In the genomic region with DNA sequence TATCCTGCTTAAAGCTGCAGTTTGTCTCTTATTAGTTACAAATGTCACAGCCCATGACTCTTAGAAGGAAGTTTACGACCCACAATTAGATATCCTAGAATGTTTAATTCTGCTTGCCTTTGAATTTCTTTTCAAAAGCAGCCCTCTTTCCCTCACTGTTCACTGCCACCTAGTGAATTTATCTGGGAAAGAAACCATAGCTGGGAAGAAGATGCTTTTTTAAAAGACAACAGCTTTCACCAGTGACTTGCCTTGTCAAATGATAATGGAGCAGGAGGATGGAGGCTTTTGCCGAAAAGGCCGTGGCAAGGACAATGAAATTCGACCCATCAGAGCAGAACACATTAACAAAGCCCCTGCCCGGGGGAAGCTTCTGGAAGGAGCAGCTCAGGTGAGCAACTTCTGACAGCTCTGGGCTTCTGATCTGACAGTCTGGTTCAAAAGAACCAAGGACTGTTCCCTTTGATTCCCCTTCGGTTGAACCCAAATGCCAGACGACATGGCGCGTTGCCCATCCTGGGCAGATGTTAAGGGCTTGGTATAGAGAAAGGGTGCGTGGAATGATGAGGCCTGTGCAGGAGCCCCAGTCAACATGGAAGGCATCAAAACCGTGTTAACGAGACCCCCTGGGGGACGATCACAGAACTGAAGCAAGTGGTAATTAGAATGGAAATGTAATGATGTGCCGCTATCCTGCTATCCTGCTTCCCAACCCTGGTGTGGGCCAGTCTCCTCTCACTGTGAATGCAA, we compare ENCODE assay signal across 8 cellular contexts.
DNase-seq lines count a peak whose midpoint lies in the region; ATAC-seq, FAIRE-seq and TF ChIP-seq lines count a peak whose summit lies in the region.

No MANE protein-coding gene starts in this region.

- ATAC-seq in A549 (peak in 1 of 2 experiments; percentile 47; a peak in 2 of 6 replicates), GM23338 (peak; percentile 88), HG03354 (IDR thresholded peaks at IDR 0.05; ENCODE audit: poor library complexity, severe bottlenecking, unreplicated experiment) (no peak)

- H4K20me1 ChIP-seq in GM23338 (replicated peaks; ENCODE audit: insufficient read depth): no peaks in the 10 kb centered on the region

- H3K27me3 Mint-ChIP-seq in GM23338 (ENCODE audit: insufficient read depth, low read depth, poor library complexity): peaks cover 9% of the 10 kb centered on the region

- no peak overlapping the region for H3K4me2 ChIP-seq in A549
- peak overlapping the region; percentile 50 for H3K4me2 ChIP-seq in GM23338

- TF ChIP-seq EP300 in A549 (IDR thresholded peaks at IDR 0.05): no peak

- H3K4me1 ChIP-seq in A549: no peaks in the 10 kb centered on the region
- H3K4me1 ChIP-seq in GM23338 (ENCODE audit: insufficient read depth): peaks cover 23% of the 10 kb centered on the region
- no peaks in the 10 kb centered on the region for H3K4me1 ChIP-seq in ascending aorta
- H3K4me1 ChIP-seq in iPS-20b (ENCODE audit: insufficient read depth, low read length): peaks cover 18% of the 10 kb centered on the region; the same call in 1 of the 2 replicates

- no peaks in the 10 kb centered on the region for H3K9me3 Mint-ChIP-seq in GM23338

- no peak overlapping the region for H3K9ac ChIP-seq in iPS-20b (ENCODE audit: low read depth, low read length)

- no peaks in the 10 kb centered on the region for H3F3A ChIP-seq in GM23338 (replicated peaks; ENCODE audit: low read depth)

- no peak for FAIRE-seq in A549 (lab: Jason Lieb, UNC)

- CTCF ChIA-PET in A549 (lab: Yijun Ruan, JAX): interaction anchor here (0.6 to 2.5 kb wide), 18 partner anchors 8 to 312 kb away, joined by 3 to 30 read pairs (median 4); no protein-coding TSS in a partner anchor

- H3K4me3 ChIP-seq in A549 (no peak overlapping the region), GM23338 (no peak overlapping the region), ascending aorta (no peak overlapping the region), iPS-20b (ENCODE audit: low read length) (peak overlapping the region; percentile 20; the same call in 1 of the 2 replicates)

- WGBS in A549 (ENCODE audit: missing lambda C conversion rate): 50% methylated on average over 14 of the region's 14 CpGs

- no peak overlapping the region for H3K27ac Mint-ChIP-seq in GM23338

- peak overlapping the region; percentile 3; the same call in 2 of the 3 replicates for H3K4me3 Mint-ChIP-seq in GM23338

- H2AFZ ChIP-seq in GM23338: no peak overlapping the region

- H3K27me3 ChIP-seq in GM23338 (ENCODE audit: insufficient read depth) (no peaks in the 10 kb centered on the region), ascending aorta (no peaks in the 10 kb centered on the region), iPS-20b (ENCODE audit: insufficient read depth, low read length) (no peaks in the 10 kb centered on the region)

- H3K79me2 ChIP-seq in GM23338 (replicated peaks; ENCODE audit: insufficient read depth): no peaks in the 10 kb centered on the region

- peaks cover 42% of the 10 kb centered on the region for H3K4me1 Mint-ChIP-seq in GM23338

- no peak for TF ChIP-seq POLR2A in A549 (IDR thresholded peaks at IDR 0.05; ENCODE audit: low read length)

- TF ChIP-seq RAD21 in A549 (conservative IDR thresholded peaks at IDR 0.05 in 1 of 2, IDR thresholded peaks at IDR 0.05 in 1 of 2): peak; percentile 51 to 62

- H3K36me3 ChIP-seq in GM23338 (ENCODE audit: insufficient read depth): no peaks in the 10 kb centered on the region
- H3K36me3 ChIP-seq in ascending aorta: no peaks in the 10 kb centered on the region
- H3K36me3 ChIP-seq in iPS-20b (ENCODE audit: insufficient read depth, low read depth, low read length): no peaks in the 10 kb centered on the region

- POLR2A ChIA-PET in A549 (lab: Yijun Ruan, JAX): no interaction called here

- TF ChIP-seq CTCF in A549 (IDR thresholded peaks at IDR 0.05) (peak; percentile 43; the same call in 2 of the 3 replicates), GM23338 (conservative IDR thresholded peaks at IDR 0.05; ENCODE audit: low read depth in 2 of 2) (peak; percentile 50 to 56), ascending aorta (IDR thresholded peaks at IDR 0.05) (peak in 2 of 3 experiments; percentile 33 to 44)

- DNase-seq in A549 (ENCODE audit: low read depth in 1 of 2, low spot score in 1 of 2) (peak; percentile 5 to 17), GM23338 (ENCODE audit: low spot score) (peak; percentile 84), ascending aorta (ENCODE audit: low spot score in 2 of 2) (no peak), SKM-1 (lab: John Stamatoyannopoulos, UW; ENCODE audit: unreplicated experiment) (no peak)
- DNase-seq in central memory CD4-positive, alpha-beta T cell: no peak
- no peak for DNase-seq in activated CD8-positive, alpha-beta memory T cell treated with anti-CD3 and anti-CD28 coated beads for 24 hours

- H3K36me3 Mint-ChIP-seq in GM23338 (ENCODE audit: low read depth): no peaks in the 10 kb centered on the region

- no peaks in the 10 kb centered on the region for H3K9me2 ChIP-seq in GM23338 (ENCODE audit: insufficient read depth)

- H3K9me3 ChIP-seq in A549 (no peaks in the 10 kb centered on the region), ascending aorta (no peaks in the 10 kb centered on the region), iPS-20b (ENCODE audit: insufficient read depth, low read depth, low read length) (no peaks in the 10 kb centered on the region)

- H3K27ac ChIP-seq in A549: no peak overlapping the region
- no peak overlapping the region for H3K27ac ChIP-seq in GM23338 (ENCODE audit: low read depth)
- no peak overlapping the region for H3K27ac ChIP-seq in ascending aorta
- H3K27ac ChIP-seq in iPS-20b (ENCODE audit: low read length): no peak overlapping the region

- intact Hi-C loops in ascending aorta (cut with DNase I): loop anchor here (10.0 kb wide), 1 partner anchor 429 kb away; no protein-coding TSS in a partner anchor

TF ChIP-seq in A549, 52 proteins besides CTCF, POLR2A, EP300 and RAD21:
- TF ChIP-seq HES2 (IDR thresholded peaks at IDR 0.05) (no peak), SMC3 (IDR thresholded peaks at IDR 0.05) (peak; percentile 52; the same call in 2 of the 3 replicates), ESRRA (IDR thresholded peaks at IDR 0.05; ENCODE audit: borderline replicate concordance, low read length) (no peak)

TF ChIP-seq in GM23338, 12 proteins besides CTCF, POLR2A, EP300 and RAD21 (continues in another document):
- TF ChIP-seq POLR2AphosphoS5 (IDR thresholded peaks at IDR 0.05; ENCODE audit: low read depth) (no peak), ZNF114 (CRISPR knock-in tag; IDR thresholded peaks at IDR 0.05) (no peak), ETS1 (IDR thresholded peaks at IDR 0.05) (no peak), ZNF331 (CRISPR knock-in tag; IDR thresholded peaks at IDR 0.05; ENCODE audit: low read depth) (no peak), REST (IDR thresholded peaks at IDR 0.05; ENCODE audit: unreplicated experiment) (no peak)

Comparison
In these comparisons a context has a peak if more than half of its experiments do, and no peak if none do; other contexts are left out.
1. DNase-seq: peak in A549 (2 of 2) and GM23338 (single experiment); none in ascending aorta (0 of 2), central memory CD4-positive, alpha-beta T cell (single experiment), SKM-1 (single experiment) and activated CD8-positive, alpha-beta memory T cell treated with anti-CD3 and anti-CD28 coated beads for 24 hours (single experiment).
2. Peak in every context shown above with its lines, with median percentiles within 50 percentile points of each other: CTCF ChIP-seq.